In genomic region chr10:102776779-102777417, GRCh38 we compare ENCODE assay signal across 8 cellular contexts. TPM values are rescaled to one million over a fixed set of nuclear protein-coding genes. Genes with fewer than 3 reads are reported as not detected.
DNase-seq lines count a peak whose midpoint lies in the region; ATAC-seq and TF ChIP-seq lines count a peak whose summit lies in the region.

No MANE protein-coding gene starts in this region.

- H3K4me1 ChIP-seq in Panc1 (ENCODE audit: control insufficient read depth, insufficient read depth, low read length) (peaks cover 94% of the 10 kb centered on the region), mesodermal cell (ENCODE audit: control insufficient read depth, insufficient read depth, low read length, poor library complexity, severe bottlenecking) (peaks cover 56% of the 10 kb centered on the region), tibial artery (peaks cover 13 to 98% (median 88%) of the 10 kb centered on the region in 4 donors)

- intact Hi-C loops in Panc1 (cut with micrococcal nuclease; ENCODE audit: unreplicated experiment): no loop called here
- intact Hi-C loops in tibial artery (cut with DNase I; ENCODE audit: low total_unique reads): loop anchor here (5.0 kb wide), 1 partner anchor 35 kb away; the partner anchor contains the start of gene WBP1L

- TF ChIP-seq CTCF in Panc1 (IDR thresholded peaks at IDR 0.05) (no peak), tibial artery (IDR thresholded peaks at IDR 0.05) (peak in 1 of 2 experiments; percentile 17)

- no TSS peak for BruUV-seq in Panc1 (replicated peaks; lab: Mats Ljungman, UMichigan)

- H3K27me3 Mint-ChIP-seq in T-helper 2 cell treated with Interferon-gamma antibody and Interleukin-4, amounts not matched to agents 5 μg/mL and 100 μg/mL, for 36 hours (ENCODE audit: low read depth): no peaks in the 10 kb centered on the region

- no peaks in the 10 kb centered on the region for H3K27me3 ChIP-seq in Panc1 (ENCODE audit: control insufficient read depth, insufficient read depth, low read length)
- no peaks in the 10 kb centered on the region for H3K27me3 ChIP-seq in tibial artery

- ATAC-seq in Panc1: peak; percentile 59

- H3K36me3 Mint-ChIP-seq in T-helper 2 cell treated with Interferon-gamma antibody and Interleukin-4, amounts not matched to agents 5 μg/mL and 100 μg/mL, for 36 hours (ENCODE audit: low read depth): peaks cover 15% of the 10 kb centered on the region

- H3K27ac ChIP-seq in Panc1 (ENCODE audit: low read length): peak overlapping the region; percentile 94
- peak overlapping the region; percentile 99 for H3K27ac ChIP-seq in mesodermal cell (ENCODE audit: low read depth, low read length, severe bottlenecking)
- peak overlapping the region; percentile 83 to 95 for H3K27ac ChIP-seq in tibial artery

- no peaks in the 10 kb centered on the region for H3K9me3 Mint-ChIP-seq in T-helper 2 cell treated with Interferon-gamma antibody and Interleukin-4, amounts not matched to agents 5 μg/mL and 100 μg/mL, for 36 hours

- POLR2A ChIA-PET in Panc1 (lab: Charles Lee): interaction anchor here (0.6 to 0.7 kb wide), 2 partner anchors 17 to 414 kb away, joined by 6 to 17 read pairs; no protein-coding TSS in a partner anchor

- H3K4me3 ChIP-seq in Panc1 (ENCODE audit: low read depth in 2 of 2, low read length in 2 of 2): peak overlapping the region; percentile 21 to 53
- peak overlapping the region; percentile 46 for H3K4me3 ChIP-seq in mesodermal cell (ENCODE audit: extremely low read depth, insufficient read depth, low read length, poor library complexity, severe bottlenecking)
- peak overlapping the region; percentile 49 to 59 for H3K4me3 ChIP-seq in tibial artery

- CTCF ChIA-PET in Panc1 (lab: Charles Lee): interaction anchor here (1.7 kb wide), 1 partner anchor 23 kb away, joined by 11 read pairs; no protein-coding TSS in a partner anchor

- in situ Hi-C loops in Panc1 (cut with HindIII; ENCODE audit: low pct_unique_long_range_greater_than_20kb, low sequenced_read_pairs): no loop called here

- H3K36me3 ChIP-seq in Panc1 (ENCODE audit: control insufficient read depth, insufficient read depth, low read length): no peaks in the 10 kb centered on the region
- H3K36me3 ChIP-seq in mesodermal cell (ENCODE audit: control insufficient read depth, insufficient read depth, low read length): peaks cover 9% of the 10 kb centered on the region
- H3K36me3 ChIP-seq in tibial artery: no peaks in the 10 kb centered on the region

- WGBS in mesodermal cell (ENCODE audit: insufficient coverage in 2 of 2), 2 experiments: 0 to 2% methylated on average over 4 to 7 of the region's 9 CpGs

- DNase-seq in Daoy (ENCODE audit: low read depth) (peak; percentile 85), Panc1 (ENCODE audit: low read depth, low spot score) (no peak), epidermal melanocyte (ENCODE audit: insufficient read length, low spot score) (peak; percentile 96), tibial artery (peak; percentile 89 to 93), SHP77 (lab: John Stamatoyannopoulos, UW) (no peak), NCI-H345 treated with DMSO at 0.1 percent for 48 hours (lab: John Stamatoyannopoulos, UW; ENCODE audit: unreplicated experiment) (no peak)
- no peak for DNase-seq in T-helper 2 cell treated with Interferon-gamma antibody and Interleukin-4, amounts not matched to agents 5 μg/mL and 100 μg/mL, for 36 hours (ENCODE audit: low spot score)

- H3K27ac Mint-ChIP-seq in T-helper 2 cell treated with Interferon-gamma antibody and Interleukin-4, amounts not matched to agents 5 μg/mL and 100 μg/mL, for 36 hours: no peak overlapping the region

- H3K4me3 Mint-ChIP-seq in T-helper 2 cell treated with Interferon-gamma antibody and Interleukin-4, amounts not matched to agents 5 μg/mL and 100 μg/mL, for 36 hours: no peak overlapping the region

- H3K9me3 ChIP-seq in Panc1 (ENCODE audit: control insufficient read depth, insufficient read depth, low read depth, low read length): no peaks in the 10 kb centered on the region
- H3K9me3 ChIP-seq in mesodermal cell (ENCODE audit: control insufficient read depth, low read length): no peaks in the 10 kb centered on the region
- H3K9me3 ChIP-seq in tibial artery: no peaks in the 10 kb centered on the region

- H3K4me1 Mint-ChIP-seq in T-helper 2 cell treated with Interferon-gamma antibody and Interleukin-4, amounts not matched to agents 5 μg/mL and 100 μg/mL, for 36 hours (ENCODE audit: low read depth): peaks cover 26% of the 10 kb centered on the region

RNA-seq across cellular contexts. Expression of gene WBP1L, which starts 33.1 kb away (rescaled TPM):
- 6.8 and 10.9 TPM in 2 replicates for total RNA-seq in Daoy (2014; rRNA removed; shearing (Covaris generic))
- 91.3 TPM for total RNA-seq in Panc1 (2021; ENCODE audit: unreplicated experiment)
- 99.5 TPM for polyA plus RNA-seq in Panc1 (2012; ENCODE audit: insufficient read length)
- 41.2 TPM for polyA plus RNA-seq in mesodermal cell (2013, experiment 1 of 2)
- 35.1 TPM for polyA plus RNA-seq in mesodermal cell (2013, experiment 2 of 2)

Comparison
In these comparisons a context has a peak if more than half of its experiments do, and no peak if none do; other contexts are left out.
1. DNase-seq: peak in Daoy (single experiment), epidermal melanocyte (single experiment) and tibial artery (2 of 2); none in Panc1 (single experiment), SHP77 (0 of 2), T-helper 2 cell treated with Interferon-gamma antibody and Interleukin-4, amounts not matched to agents 5 μg/mL and 100 μg/mL, for 36 hours (single experiment) and NCI-H345 treated with DMSO at 0.1 percent for 48 hours (single experiment).
2. Peak in every context shown above with its lines, with median percentiles within 50 percentile points of each other: H3K27ac ChIP-seq and H3K4me3 ChIP-seq.